ENCODE assay signal across 14 cellular contexts in genomic region chr22:36912694-36913430, GRCh38. TPM values are rescaled to one million over a fixed set of nuclear protein-coding genes. Genes with fewer than 3 reads are reported as not detected.
DNase-seq lines count a peak whose midpoint lies in the region; ATAC-seq, FAIRE-seq and TF ChIP-seq lines count a peak whose summit lies in the region.
"Had no signal": no experiment of that assay in that cellular context is flagged by ENCODE, and none has a peak within 500 bp of the region (broad histone marks: within the 10 kb centered on the region; RNA-seq: fewer than 3 reads in every experiment).

No MANE protein-coding gene starts in this region.

- FAIRE-seq in GM12892 (lab: Jason Lieb, UNC): peak; percentile 17
- FAIRE-seq: endometrium had no signal

- no peaks in the 10 kb centered on the region for H3K9me3 ChIP-seq in gastroesophageal sphincter
- H3K9me3 ChIP-seq: thoracic aorta had no signal

- 63 to 78% methylated on average over 2 to 7 of the region's 8 CpGs for WGBS in gastroesophageal sphincter (ENCODE audit: low coverage in 1 of 2), 2 donors

- no peak for DNase-seq in GM12892 (ENCODE audit: insufficient read length)
- DNase-seq in MV-4-11 (lab: John Stamatoyannopoulos, UW): peak; percentile 52
- DNase-seq in sciatic nerve (ENCODE audit: low spot score): no peak
- DNase-seq in stimulated activated CD4-positive, alpha-beta T cell treated with anti-CD3 and anti-CD28 coated beads, Interleukin-4, amount 100 ng/mL, for 1 hour: no peak
- DNase-seq: activated T-cell treated with anti-CD3 and anti-CD28 coated beads, Interleukin-2, amount 50 U/mL, for 72 hours; COR-L47; NCI-H1092 treated with DMSO at 0.1 percent for 48 hours; NCI-H446 had no signal

- no peak for TF ChIP-seq EP300 in gastroesophageal sphincter (IDR thresholded peaks at IDR 0.05)

- peaks cover 44% of the 10 kb centered on the region for H3K27me3 ChIP-seq in gastroesophageal sphincter

- no peak overlapping the region for H3K4me3 ChIP-seq in gastroesophageal sphincter

- intact Hi-C loops in sciatic nerve (cut with DNase I): no loop called here

- peak overlapping the region in 3 of 4 donors; percentile 31 to 67 (median 65) for H3K27ac ChIP-seq in gastroesophageal sphincter

- ATAC-seq in gastroesophageal sphincter: peak; percentile 13
- ATAC-seq in sciatic nerve: peak; percentile 50
- ATAC-seq in HG02870 (IDR thresholded peaks at IDR 0.05; ENCODE audit: unreplicated experiment): no peak
- no peak for ATAC-seq in HG03565 (IDR thresholded peaks at IDR 0.05; ENCODE audit: unreplicated experiment)
- ATAC-seq: activated T-cell treated with anti-CD3 and anti-CD28 coated beads, Interleukin-2, amount 50 U/mL, for 72 hours had no signal

- no peaks in the 10 kb centered on the region for H3K36me3 ChIP-seq in gastroesophageal sphincter
- H3K36me3 ChIP-seq: thoracic aorta had no signal

- no peak for TF ChIP-seq CTCF in gastroesophageal sphincter (IDR thresholded peaks at IDR 0.05)

- H3K4me1 ChIP-seq in gastroesophageal sphincter: no peaks in the 10 kb centered on the region

- TF ChIP-seq POLR2A in GM12892 (IDR thresholded peaks at IDR 0.05; ENCODE audit: low read depth, low read length): no peak
- TF ChIP-seq POLR2A in gastroesophageal sphincter (IDR thresholded peaks at IDR 0.05): no peak

RNA-seq across cellular contexts. Expression of gene CSF2RB, which starts 0.6 kb away (rescaled TPM):
- polyA plus RNA-seq in GM12892 (2012; ENCODE audit: missing spikeins): 14.7 TPM
- total RNA-seq in gastroesophageal sphincter (10 to 100 TPM in 1 of 4 donors, 1 to 10 TPM in 3; 1.4 to 12.0 (median 4.0) TPM), sciatic nerve (10.1 TPM)

RNA-seq across cellular contexts. Expression of gene NCF4, which starts 52.1 kb away (rescaled TPM):
- polyA plus RNA-seq in GM12892 (2012; ENCODE audit: missing spikeins): 30.6 TPM
- total RNA-seq in gastroesophageal sphincter (10 to 100 TPM in 2 of 4 donors, 1 to 10 TPM in 2; 5.4 to 20.5 (median 10.6) TPM), sciatic nerve (30.4 TPM)
- total RNA-seq: pulmonary artery endothelial cell had no signal

Comparison
In these comparisons a context has a peak if more than half of its experiments do, and no peak if none do; other contexts are left out.
1. ATAC-seq: peak in gastroesophageal sphincter (single experiment) and sciatic nerve (single experiment); none in HG02870 (single experiment) and HG03565 (single experiment).